In the genomic region with DNA sequence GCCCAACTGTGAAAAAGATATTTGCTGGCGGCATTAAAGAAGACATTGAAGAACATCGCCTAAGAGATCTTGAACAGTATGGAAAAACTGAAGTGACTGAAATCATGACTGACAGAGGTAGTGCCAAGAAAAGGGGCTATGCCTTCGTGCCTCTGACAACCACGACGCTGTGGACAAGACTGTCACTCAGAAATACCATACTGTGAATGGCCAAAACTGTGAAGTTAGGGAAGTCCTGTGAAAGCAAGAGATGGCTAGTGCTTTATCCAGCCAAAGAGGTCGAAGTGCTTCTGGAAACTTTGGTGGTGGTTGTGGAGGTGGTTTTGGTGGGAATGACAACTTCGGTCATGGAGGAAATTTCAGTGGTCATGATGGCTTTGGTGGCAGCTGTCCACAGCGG, we compare ENCODE assay signal across 1 cellular context.
TF ChIP-seq lines count a peak whose summit lies in the region.

No MANE protein-coding gene starts in this region.

TF ChIP-seq in K562, 482 proteins besides CTCF, POLR2A, EP300 and RAD21:
- no peak for TF ChIP-seq MECOM (CRISPR knock-in tag; IDR thresholded peaks at IDR 0.05)
- TF ChIP-seq NFATC3 (IDR thresholded peaks at IDR 0.05): no peak
- TF ChIP-seq, protein P1, sequence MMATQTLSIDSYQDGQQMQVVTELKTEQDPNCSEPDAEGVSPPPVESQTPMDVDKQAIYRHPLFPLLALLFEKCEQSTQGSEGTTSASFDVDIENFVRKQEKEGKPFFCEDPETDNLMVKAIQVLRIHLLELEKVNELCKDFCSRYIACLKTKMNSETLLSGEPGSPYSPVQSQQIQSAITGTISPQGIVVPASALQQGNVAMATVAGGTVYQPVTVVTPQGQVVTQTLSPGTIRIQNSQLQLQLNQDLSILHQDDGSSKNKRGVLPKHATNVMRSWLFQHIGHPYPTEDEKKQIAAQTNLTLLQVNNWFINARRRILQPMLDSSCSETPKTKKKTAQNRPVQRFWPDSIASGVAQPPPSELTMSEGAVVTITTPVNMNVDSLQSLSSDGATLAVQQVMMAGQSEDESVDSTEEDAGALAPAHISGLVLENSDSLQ (IDR thresholded peaks at IDR 0.05): peak; percentile 36; the same call in 1 of the 2 replicates
- TF ChIP-seq KDM5B (IDR thresholded peaks at IDR 0.05; ENCODE audit: insufficient replicate concordance, low read depth, low read length): no peak
- peak; percentile 22 for TF ChIP-seq POLR2B (IDR thresholded peaks at IDR 0.05; ENCODE audit: low read depth, partially characterized antibody)
- no peak for TF ChIP-seq TFAM (CRISPR knock-in tag; conservative IDR thresholded peaks at IDR 0.05)
- TF ChIP-seq RNF2 (IDR thresholded peaks at IDR 0.05): no peak
- no peak for TF ChIP-seq ZNF146 (CRISPR knock-in tag; IDR thresholded peaks at IDR 0.05; ENCODE audit: unreplicated experiment)
- TF ChIP-seq SMC3 (conservative IDR thresholded peaks at IDR 0.05; ENCODE audit: insufficient read depth, low read depth, low read length): no peak
- no peak for TF ChIP-seq SMAD2 (IDR thresholded peaks at IDR 0.05; ENCODE audit: low read depth, low read length)
- TF ChIP-seq, protein P2, sequence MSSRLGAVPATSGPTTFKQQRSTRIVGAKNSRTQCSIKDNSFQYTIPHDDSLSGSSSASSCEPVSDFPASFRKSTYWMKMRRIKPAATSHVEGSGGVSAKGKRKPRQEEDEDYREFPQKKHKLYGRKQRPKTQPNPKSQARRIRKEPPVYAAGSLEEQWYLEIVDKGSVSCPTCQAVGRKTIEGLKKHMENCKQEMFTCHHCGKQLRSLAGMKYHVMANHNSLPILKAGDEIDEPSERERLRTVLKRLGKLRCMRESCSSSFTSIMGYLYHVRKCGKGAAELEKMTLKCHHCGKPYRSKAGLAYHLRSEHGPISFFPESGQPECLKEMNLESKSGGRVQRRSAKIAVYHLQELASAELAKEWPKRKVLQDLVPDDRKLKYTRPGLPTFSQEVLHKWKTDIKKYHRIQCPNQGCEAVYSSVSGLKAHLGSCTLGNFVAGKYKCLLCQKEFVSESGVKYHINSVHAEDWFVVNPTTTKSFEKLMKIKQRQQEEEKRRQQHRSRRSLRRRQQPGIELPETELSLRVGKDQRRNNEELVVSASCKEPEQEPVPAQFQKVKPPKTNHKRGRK (tag; IDR thresholded peaks at IDR 0.05): no peak
